Comparison of ENCODE assay signal across 17 cellular contexts in genomic region chr20:50471231-50471630, GRCh38. TPM values are rescaled to one million over a fixed set of nuclear protein-coding genes. Genes with fewer than 3 reads are reported as not detected.
DNase-seq lines count a peak whose midpoint lies in the region; ATAC-seq and TF ChIP-seq lines count a peak whose summit lies in the region.
"Had no signal": no experiment of that assay in that cellular context is flagged by ENCODE, and none has a peak within 500 bp of the region (broad histone marks: within the 10 kb centered on the region; RNA-seq: fewer than 3 reads in every experiment).

No MANE protein-coding gene starts in this region.

- no peak overlapping the region for H3K4me3 Mint-ChIP-seq in T-cell
- H3K4me3 Mint-ChIP-seq: activated naive CD4-positive, alpha-beta T cell treated with anti-CD3 and anti-CD28 coated beads, Interleukin-2, amount 10 ng/mL, durations not matched to agents 7 days and 5 days; CD4-positive, alpha-beta T cell; dendritic cell treated with granulocyte-macrophage colony-stimulating factor and Interleukin-4, amounts not matched to agents 40 ng/mL and 50 ng/mL, for 4 days; mesothelial cell of epicardium had no signal

- POLR2A ChIA-PET in T-cell (lab: Charles Lee) (interaction anchor here in 1 of 2 donors (0.6 kb wide), 1 partner anchor 342 kb away, joined by 3 read pairs; no protein-coding TSS in a partner anchor), GM10248 (lab: Yijun Ruan, JAX) (no interaction called here)

- CTCF ChIA-PET in T-cell (lab: Charles Lee), result interaction anchor here (0.6 to 1.7 kb wide), 5 partner anchors 12 to 117 kb away, joined by 3 to 7 read pairs (median 4); no protein-coding TSS in a partner anchor
- CTCF ChIA-PET in GM10248 (lab: Yijun Ruan, JAX), result interaction anchor here (0.6 to 12.1 kb wide), 5 partner anchors 9 to 288 kb away, joined by 3 to 243 read pairs (median 7); partner anchors contain the start of gene CEBPB

- no peaks in the 10 kb centered on the region for H3K36me3 Mint-ChIP-seq in T-cell
- H3K36me3 Mint-ChIP-seq: activated naive CD4-positive, alpha-beta T cell treated with anti-CD3 and anti-CD28 coated beads, Interleukin-2, amount 10 ng/mL, durations not matched to agents 7 days and 5 days; mesothelial cell of epicardium had no signal

- H3K9me3 Mint-ChIP-seq in T-cell, result no peaks in the 10 kb centered on the region
- H3K9me3 Mint-ChIP-seq: activated naive CD4-positive, alpha-beta T cell treated with anti-CD3 and anti-CD28 coated beads, Interleukin-2, amount 10 ng/mL, durations not matched to agents 7 days and 5 days; CD4-positive, alpha-beta T cell had no signal

- H3K4me1 Mint-ChIP-seq in T-cell, result peaks cover 7 to 21% (median 14%) of the 10 kb centered on the region in 3 donors

- no peak overlapping the region for H3K27ac Mint-ChIP-seq in T-cell
- H3K27ac Mint-ChIP-seq: activated naive CD4-positive, alpha-beta T cell treated with anti-CD3 and anti-CD28 coated beads, Interleukin-2, amount 10 ng/mL, durations not matched to agents 7 days and 5 days; CD4-positive, alpha-beta T cell; mesothelial cell of epicardium had no signal

- no peak for TF ChIP-seq CTCF in GM10248 (IDR thresholded peaks at IDR 0.05; ENCODE audit: control extremely low read depth, extremely low read depth, low read depth, missing control alignments)

- DNase-seq in NCI-H748 (lab: John Stamatoyannopoulos, UW; ENCODE audit: unreplicated experiment), result peak; percentile 5
- no peak for DNase-seq in NCI-H748 treated with DMSO at 0.1 percent for 48 hours (lab: John Stamatoyannopoulos, UW)
- DNase-seq in LoVo (ENCODE audit: low spot score), result peak; percentile 63
- no peak for DNase-seq in T-cell
- DNase-seq in lung microvascular endothelial cell (ENCODE audit: low read depth in 2 of 2), result peak; percentile 80 to 83
- no peak for DNase-seq in GOT3 (lab: John Stamatoyannopoulos, UW)
- no peak for DNase-seq in GM10248 (ENCODE audit: extremely low spot score)
- DNase-seq: activated naive CD4-positive, alpha-beta T cell treated with anti-CD3 and anti-CD28 coated beads, Interleukin-2, amount 10 ng/mL, durations not matched to agents 7 days and 5 days; CD4-positive, alpha-beta T cell; GF-D8; HCEC 1CT; NCI-H446 treated with DMSO at 0.1 percent for 48 hours; stimulated activated CD4-positive, alpha-beta T cell treated with anti-CD3 and anti-CD28 coated beads, Interleukin-4, amount 100 ng/mL, for 24 hours; transverse colon had no signal

- ATAC-seq in T-cell (replicated peaks in 1 of 4) (peak in 3 of 4 experiments; percentile 31 to 41 (median 31)), GM21529 (IDR thresholded peaks at IDR 0.05; ENCODE audit: unreplicated experiment) (no peak)

- no peaks in the 10 kb centered on the region for H3K27me3 Mint-ChIP-seq in T-cell
- H3K27me3 Mint-ChIP-seq: CD4-positive, alpha-beta T cell; dendritic cell treated with granulocyte-macrophage colony-stimulating factor and Interleukin-4, amounts not matched to agents 40 ng/mL and 50 ng/mL, for 4 days had no signal

RNA-seq across cellular contexts. Expression of gene PTPN1, which starts 39.0 kb away (rescaled TPM):
- 10 to 100 TPM; 50.7 to 67.9 (median 55.3) TPM for total RNA-seq in T-cell
- 21.6 and 25.6 TPM in 2 replicates for total RNA-seq in lung microvascular endothelial cell

Comparison
In these comparisons a context has a peak if more than half of its experiments do, and no peak if none do; other contexts are left out.
1. DNase-seq: peak in NCI-H748 (single experiment), LoVo (single experiment) and lung microvascular endothelial cell (2 of 2); none in NCI-H748 treated with DMSO at 0.1 percent for 48 hours (single experiment), T-cell (0 of 34), GOT3 (single experiment) and GM10248 (single experiment).